ENCODE assay signal across 12 cellular contexts in the genomic region with DNA sequence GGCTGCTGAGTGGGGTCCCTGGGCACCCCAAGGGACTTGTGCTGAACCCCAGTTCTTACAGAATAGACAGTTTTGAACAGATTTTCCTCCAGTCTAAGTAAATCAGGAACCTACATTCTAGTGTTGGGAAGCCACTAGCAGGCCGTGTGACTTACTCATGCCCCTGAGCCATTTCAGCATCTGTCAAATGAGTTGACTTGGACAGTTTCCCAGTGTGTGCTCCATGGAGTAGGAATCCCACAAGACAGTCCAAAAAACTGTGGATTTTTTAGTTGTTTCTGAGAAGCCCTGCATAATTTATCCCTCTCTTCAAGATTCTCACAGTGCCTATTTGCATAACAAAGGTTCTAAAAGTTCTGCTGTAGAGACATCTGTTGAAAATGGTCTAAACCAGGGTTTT. TPM values are rescaled to one million over a fixed set of nuclear protein-coding genes. Genes with fewer than 3 reads are reported as not detected.
DNase-seq lines count a peak whose midpoint lies in the region; ATAC-seq and TF ChIP-seq lines count a peak whose summit lies in the region.
"Had no signal": no experiment of that assay in that cellular context is flagged by ENCODE, and none has a peak within 500 bp of the region (broad histone marks: within the 10 kb centered on the region; RNA-seq: fewer than 3 reads in every experiment).

No MANE protein-coding gene starts in this region.

- intact Hi-C loops in Right ventricle myocardium inferior (cut with DNase I) (loop anchor here (2.0 kb wide), 1 partner anchor 40 kb away; a partner anchor contains a TSS), cardiac septum (cut with DNase I) (loop anchor here (2.0 to 5.0 kb wide), 2 partner anchors 38 to 54 kb away; no protein-coding TSS in a partner anchor)

- no peaks in the 10 kb centered on the region for H3K9me3 Mint-ChIP-seq in mesothelial cell of epicardium
- H3K9me3 Mint-ChIP-seq: activated CD4-positive, alpha-beta T cell treated with anti-CD3 and anti-CD28 coated beads, Interleukin-2, amount 10 ng/mL, durations not matched to agents 24 days and 14 days; natural killer cell treated with Interleukin-12 subunit alpha and Interleukin-12 subunit beta and Interleukin-15 and Interleukin-18, amount 100 ng/mL, for 72 hours had no signal

- peaks cover 4% of the 10 kb centered on the region for H3K36me3 Mint-ChIP-seq in mesothelial cell of epicardium

- DNase-seq in Right ventricle myocardium inferior (ENCODE audit: missing footprints), result no peak
- DNase-seq in cardiac septum (ENCODE audit: low spot score), result no peak
- no peak for DNase-seq in mesothelial cell of epicardium (ENCODE audit: low spot score in 2 of 2, unreplicated experiment in 2 of 2)
- DNase-seq in stimulated activated CD4-positive, alpha-beta T cell treated with anti-CD3 and anti-CD28 coated beads, Interleukin-2, amount 100 ng/mL, for 24 hours, result no peak
- DNase-seq in mesenteric fat pad (ENCODE audit: low spot score), result no peak
- DNase-seq in activated T-cell treated with anti-CD3 and anti-CD28 coated beads for 4 hours, result no peak
- DNase-seq: activated CD4-positive, alpha-beta T cell treated with anti-CD3 and anti-CD28 coated beads, Interleukin-2, amount 10 ng/mL, durations not matched to agents 24 days and 14 days; stimulated activated CD8-positive, alpha-beta memory T cell treated with anti-CD3 and anti-CD28 coated beads, Interleukin-4, amount 100 ng/mL, for 48 hours had no signal

- H3K4me3 Mint-ChIP-seq in mesothelial cell of epicardium, result no peak overlapping the region
- H3K4me3 Mint-ChIP-seq: activated CD4-positive, alpha-beta T cell treated with anti-CD3 and anti-CD28 coated beads, Interleukin-2, amount 10 ng/mL, durations not matched to agents 24 days and 14 days; natural killer cell treated with Interleukin-12 subunit alpha and Interleukin-12 subunit beta and Interleukin-15 and Interleukin-18, amount 100 ng/mL, for 72 hours had no signal

- peaks cover 4% of the 10 kb centered on the region for H3K27me3 Mint-ChIP-seq in mesothelial cell of epicardium (ENCODE audit: low read depth)

- no peak for TF ChIP-seq CTCF in mesothelial cell of epicardium (IDR thresholded peaks at IDR 0.05; ENCODE audit: unreplicated experiment)

- ATAC-seq in Right ventricle myocardium inferior (peak; percentile 76), GM18907 (IDR thresholded peaks at IDR 0.05; ENCODE audit: unreplicated experiment) (no peak)
- ATAC-seq: natural killer cell treated with Interleukin-12 subunit alpha and Interleukin-12 subunit beta and Interleukin-15 and Interleukin-18, amount 100 ng/mL, for 72 hours had no signal

- peak overlapping the region; percentile 44 for H3K27ac Mint-ChIP-seq in mesothelial cell of epicardium
- H3K27ac Mint-ChIP-seq: activated CD4-positive, alpha-beta T cell treated with anti-CD3 and anti-CD28 coated beads, Interleukin-2, amount 10 ng/mL, durations not matched to agents 24 days and 14 days; natural killer cell treated with Interleukin-12 subunit alpha and Interleukin-12 subunit beta and Interleukin-15 and Interleukin-18, amount 100 ng/mL, for 72 hours had no signal

- peaks cover 23% of the 10 kb centered on the region for H3K4me1 Mint-ChIP-seq in mesothelial cell of epicardium

- peak overlapping the region; percentile 21 for H3K27ac ChIP-seq in cingulate gyrus (ENCODE audit: low read depth, low read length)

RNA-seq across cellular contexts. Expression of a gene that starts 2.1 kb away (rescaled TPM):
- total RNA-seq in Right ventricle myocardium inferior (0.35 TPM), cardiac septum (1.7 TPM), mesothelial cell of epicardium (0.75 to 1.3 TPM (median 0.87 TPM) in 3 replicates), mesenteric fat pad (2.2 TPM)
- total RNA-seq: NCI-H460 had no signal

RNA-seq across cellular contexts. Expression of a gene that starts 39.5 kb away (rescaled TPM):
- total RNA-seq in Right ventricle myocardium inferior (15.0 TPM), cardiac septum (18.0 TPM), mesothelial cell of epicardium (32.2 to 35.0 TPM (median 34.2 TPM) in 3 replicates), mesenteric fat pad (40.4 TPM)
